In the genomic region with DNA sequence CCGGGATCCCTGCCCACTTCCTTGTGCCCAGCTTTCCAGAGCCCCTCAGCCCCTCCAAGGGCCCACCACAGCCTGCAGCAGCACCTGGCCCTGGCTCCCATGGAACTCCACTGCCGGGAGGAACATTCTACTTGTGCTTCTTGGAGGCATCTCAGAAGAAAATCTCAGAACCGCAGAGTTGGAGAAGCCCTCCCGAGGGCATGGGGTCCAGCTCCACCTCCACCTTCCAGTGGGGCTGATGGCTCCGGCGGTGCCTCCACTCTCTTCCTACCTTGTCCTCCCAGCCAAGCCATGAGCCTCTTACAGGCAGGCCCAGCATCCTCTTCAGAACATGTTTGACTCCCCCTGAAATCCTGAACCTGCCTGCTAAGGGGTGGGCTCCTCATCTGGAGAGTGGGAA, we compare ENCODE assay signal across 16 cellular contexts.
"Had no signal": no experiment of that assay in that cellular context is flagged by ENCODE, and none has a peak within 500 bp of the region (broad histone marks: within the 10 kb centered on the region; RNA-seq: fewer than 3 reads in every experiment).

No MANE protein-coding gene starts in this region.

- H3K36me3 Mint-ChIP-seq: stimulated activated effector memory CD8-positive, alpha-beta T cell treated with anti-CD3 and anti-CD28 coated beads, Interleukin-12 subunit alpha, Interleukin-12 subunit beta, amount 100 ng/mL, for 72 hours had no signal

- H3K4me3 Mint-ChIP-seq: activated CD8-positive, alpha-beta T cell treated with anti-CD3 and anti-CD28 coated beads for 36 hours; nephron progenitor cell; stimulated activated effector memory CD8-positive, alpha-beta T cell treated with anti-CD3 and anti-CD28 coated beads, Interleukin-12 subunit alpha, Interleukin-12 subunit beta, amount 100 ng/mL, for 72 hours had no signal

- H3K9me3 ChIP-seq: ascending aorta, colonic mucosa, mucosa of descending colon had no signal

- H3K27me3 ChIP-seq: ascending aorta, cardiac muscle cell, colonic mucosa, tibial nerve had no signal

- ATAC-seq: activated CD8-positive, alpha-beta T cell treated with anti-CD3 and anti-CD28 coated beads for 36 hours; stimulated activated effector memory CD8-positive, alpha-beta T cell treated with anti-CD3 and anti-CD28 coated beads, Interleukin-12 subunit alpha, Interleukin-12 subunit beta, amount 100 ng/mL, for 72 hours had no signal

- H3K36me3 ChIP-seq: ascending aorta, cardiac muscle cell, colonic mucosa, gastroesophageal sphincter, tibial nerve had no signal

- H3K4me1 ChIP-seq: colonic mucosa had no signal

- H3K27ac Mint-ChIP-seq: activated CD8-positive, alpha-beta T cell treated with anti-CD3 and anti-CD28 coated beads for 36 hours; nephron progenitor cell; stimulated activated effector memory CD8-positive, alpha-beta T cell treated with anti-CD3 and anti-CD28 coated beads, Interleukin-12 subunit alpha, Interleukin-12 subunit beta, amount 100 ng/mL, for 72 hours had no signal

- H3K27ac ChIP-seq: ascending aorta, colonic mucosa, tibial nerve had no signal

- DNase-seq: activated CD8-positive, alpha-beta memory T cell treated with anti-CD3 and anti-CD28 coated beads, Interleukin-2, amount 50 U/mL, for 4 hours; activated CD8-positive, alpha-beta T cell treated with anti-CD3 and anti-CD28 coated beads for 36 hours; colonic mucosa; effector memory CD4-positive, alpha-beta T cell; hippocampal formation; SIG-M5; SW 1271; T-helper 9 cell had no signal

- H3K4me3 ChIP-seq: ascending aorta, cardiac muscle cell, colonic mucosa, gastroesophageal sphincter, lung, mucosa of descending colon, tibial nerve had no signal

- H3K9me3 Mint-ChIP-seq: activated CD8-positive, alpha-beta T cell treated with anti-CD3 and anti-CD28 coated beads for 36 hours had no signal
